Comparison of ENCODE assay signal across 27 cellular contexts in genomic region chr19:53492153-53492552, GRCh38. TPM values are rescaled to one million over a fixed set of nuclear protein-coding genes. Genes with fewer than 3 reads are reported as not detected.
DNase-seq lines count a peak whose midpoint lies in the region; ATAC-seq, FAIRE-seq and TF ChIP-seq lines count a peak whose summit lies in the region.
"Had no signal": no experiment of that assay in that cellular context is flagged by ENCODE, and none has a peak within 500 bp of the region (broad histone marks: within the 10 kb centered on the region; RNA-seq: fewer than 3 reads in every experiment).

No MANE protein-coding gene starts in this region.

- no peaks in the 10 kb centered on the region for H3K4me1 Mint-ChIP-seq in activated T-cell treated with anti-CD3 and anti-CD28 coated beads, Interleukin-2, amount 50 U/mL, for 72 hours (ENCODE audit: low read depth)
- no peaks in the 10 kb centered on the region for H3K4me1 Mint-ChIP-seq in activated T-cell treated with anti-CD3 and anti-CD28 coated beads, Interleukin-2, amount 50 U/mL, for 4 hours (ENCODE audit: low read depth)
- H3K4me1 Mint-ChIP-seq in endothelial cell (ENCODE audit: unreplicated experiment) = peaks cover 11% of the 10 kb centered on the region
- H3K4me1 Mint-ChIP-seq: CD14-positive monocyte, H9 had no signal

- BruUV-seq in Panc1 (replicated peaks; lab: Mats Ljungman, UMichigan) (TSS peak; percentile 33), K562 (replicated peaks; lab: Mats Ljungman, UMichigan) (no TSS peak)

- H3K27ac ChIP-seq in Panc1 (ENCODE audit: low read length) (no peak overlapping the region), K562 (ENCODE audit: extremely low read depth, low read depth, low read length) (no peak overlapping the region)
- H3K27ac ChIP-seq: 22Rv1; BLaER1 treated with 17β-estradiol and CSF1 and Interleukin-3, amounts not matched to agents 10 nM and 100 nM; GM23248 had no signal

- intact Hi-C loops in Panc1 (cut with micrococcal nuclease; ENCODE audit: unreplicated experiment) (no loop called here), K562 (cut with micrococcal nuclease) (no loop called here), lower leg skin (cut with DNase I; ENCODE audit: low total_unique reads) (no loop called here)

- H3K9me3 Mint-ChIP-seq in activated T-cell treated with anti-CD3 and anti-CD28 coated beads, Interleukin-2, amount 50 U/mL, for 72 hours = peaks cover 21 to 37% of the 10 kb centered on the region in 2 donors
- peaks cover 60% of the 10 kb centered on the region for H3K9me3 Mint-ChIP-seq in activated T-cell treated with anti-CD3 and anti-CD28 coated beads, Interleukin-2, amount 50 U/mL, for 4 hours
- peaks cover 9% of the 10 kb centered on the region for H3K9me3 Mint-ChIP-seq in endothelial cell (ENCODE audit: unreplicated experiment)

- no peak overlapping the region for H3K4me3 ChIP-seq in Panc1 (ENCODE audit: low read depth in 2 of 2, low read length in 2 of 2)
- H3K4me3 ChIP-seq in K562 = no peak overlapping the region
- no peak overlapping the region for H3K4me3 ChIP-seq in lower leg skin (ENCODE audit: low read depth, poor library complexity, severe bottlenecking)
- H3K4me3 ChIP-seq: GM23248 had no signal

- no peaks in the 10 kb centered on the region for H3K27me3 ChIP-seq in Panc1 (ENCODE audit: control insufficient read depth, insufficient read depth, low read length)
- H3K27me3 ChIP-seq in K562 (ENCODE audit: control insufficient read depth in 2 of 2, insufficient read depth in 2 of 2, low read length in 2 of 2) = no peaks in the 10 kb centered on the region
- H3K27me3 ChIP-seq: BE2C; BLaER1 treated with 17β-estradiol and CSF1 and Interleukin-3, amounts not matched to agents 10 nM and 100 nM had no signal

- no peak for ATAC-seq in activated T-cell treated with anti-CD3 and anti-CD28 coated beads, Interleukin-2, amount 50 U/mL, for 72 hours (replicated peaks in 1 of 2)
- no peak for ATAC-seq in activated T-cell treated with anti-CD3 and anti-CD28 coated beads, Interleukin-2, amount 50 U/mL, for 4 hours
- ATAC-seq in Panc1 = no peak
- no peak for ATAC-seq in K562
- ATAC-seq: HCT116 had no signal

- no peaks in the 10 kb centered on the region for H3K27me3 Mint-ChIP-seq in activated T-cell treated with anti-CD3 and anti-CD28 coated beads, Interleukin-2, amount 50 U/mL, for 72 hours (ENCODE audit: low read depth)
- H3K27me3 Mint-ChIP-seq in activated T-cell treated with anti-CD3 and anti-CD28 coated beads, Interleukin-2, amount 50 U/mL, for 4 hours (ENCODE audit: low read depth) = no peaks in the 10 kb centered on the region
- H3K27me3 Mint-ChIP-seq in endothelial cell (ENCODE audit: unreplicated experiment) = peaks cover 2% of the 10 kb centered on the region
- H3K27me3 Mint-ChIP-seq: CD4-positive, alpha-beta T cell had no signal

- no peaks in the 10 kb centered on the region for H3K36me3 ChIP-seq in Panc1 (ENCODE audit: control insufficient read depth, insufficient read depth, low read length)
- H3K36me3 ChIP-seq in K562 (ENCODE audit: control insufficient read depth, insufficient read depth, low read length) = peaks cover 36% of the 10 kb centered on the region
- H3K36me3 ChIP-seq: BE2C had no signal

- H3K27ac Mint-ChIP-seq in activated T-cell treated with anti-CD3 and anti-CD28 coated beads, Interleukin-2, amount 50 U/mL, for 72 hours = peak overlapping the region; percentile 52
- H3K27ac Mint-ChIP-seq in endothelial cell (ENCODE audit: unreplicated experiment) = no peak overlapping the region
- H3K27ac Mint-ChIP-seq: CD14-positive monocyte; CD4-positive, alpha-beta T cell; H9; HFFc6 had no signal

- CTCF ChIA-PET in Panc1 (lab: Charles Lee) (no interaction called here), K562 (lab: Yijun Ruan, JAX; ENCODE audit: low intra/inter-chr PET ratio) (no interaction called here), GM10248 (lab: Yijun Ruan, JAX) (no interaction called here)

- H3K36me3 Mint-ChIP-seq in activated T-cell treated with anti-CD3 and anti-CD28 coated beads, Interleukin-2, amount 50 U/mL, for 72 hours (ENCODE audit: insufficient read depth in 2 of 2) = peaks cover 58 to 72% of the 10 kb centered on the region in 2 donors
- peaks cover 59% of the 10 kb centered on the region for H3K36me3 Mint-ChIP-seq in activated T-cell treated with anti-CD3 and anti-CD28 coated beads, Interleukin-2, amount 50 U/mL, for 4 hours (ENCODE audit: insufficient read depth)
- peaks cover 69% of the 10 kb centered on the region for H3K36me3 Mint-ChIP-seq in endothelial cell (ENCODE audit: low read depth, unreplicated experiment)

- H3K4me1 ChIP-seq in Panc1 (ENCODE audit: control insufficient read depth, insufficient read depth, low read length) = no peaks in the 10 kb centered on the region
- no peaks in the 10 kb centered on the region for H3K4me1 ChIP-seq in K562 (replicated peaks in 1 of 2; ENCODE audit: control insufficient read depth in 2 of 2, insufficient read depth in 2 of 2, low read length in 2 of 2)
- H3K4me1 ChIP-seq: BE2C had no signal

- TF ChIP-seq CTCF in Panc1 (IDR thresholded peaks at IDR 0.05) (no peak), K562 (IDR thresholded peaks at IDR 0.05 in 2 of 3, conservative IDR thresholded peaks at IDR 0.05 in 1 of 3; ENCODE audit: insufficient read depth in 2 of 3, low read depth in 1 of 3, low read length in 3 of 3) (no peak), endothelial cell (IDR thresholded peaks at IDR 0.05; ENCODE audit: unreplicated experiment) (no peak), lower leg skin (IDR thresholded peaks at IDR 0.05) (no peak), GM10248 (IDR thresholded peaks at IDR 0.05; ENCODE audit: control extremely low read depth, extremely low read depth, low read depth, missing control alignments) (no peak)

- H3K79me2 ChIP-seq in K562 (ENCODE audit: control insufficient read depth, insufficient read depth, low read length) = no peaks in the 10 kb centered on the region

- H3K9ac ChIP-seq in K562 (ENCODE audit: insufficient read depth in 1 of 2, low read depth in 2 of 2, low read length in 2 of 2) = no peak overlapping the region
- H3K9ac ChIP-seq: BLaER1 treated with 17β-estradiol and CSF1 and Interleukin-3, amounts not matched to agents 10 nM and 100 nM; GM23248 had no signal

- no peak for TF ChIP-seq RAD21 in K562 (CRISPR knock-in tag; conservative IDR thresholded peaks at IDR 0.05 in 1 of 2, IDR thresholded peaks at IDR 0.05 in 1 of 2)

- H3K9me3 ChIP-seq in Panc1 (ENCODE audit: control insufficient read depth, insufficient read depth, low read depth, low read length) (peaks cover 36% of the 10 kb centered on the region; the same call in 1 of the 2 replicates), K562 (replicated peaks; ENCODE audit: control insufficient read depth, insufficient read depth, low read depth, low read length) (peaks cover 26% of the 10 kb centered on the region)
- H3K9me3 ChIP-seq: BE2C had no signal

- H3K9me1 ChIP-seq in K562 (ENCODE audit: control insufficient read depth, insufficient read depth, low read length) = no peaks in the 10 kb centered on the region

- in situ Hi-C loops in Panc1 (cut with HindIII; ENCODE audit: low pct_unique_long_range_greater_than_20kb, low sequenced_read_pairs) = no loop called here
- in situ Hi-C loops in K562 (cut with MboI) = no loop called here

- POLR2A ChIA-PET in Panc1 (lab: Charles Lee) = no interaction called here
- POLR2A ChIA-PET in K562 (lab: Yijun Ruan, JAX) = no interaction called here
- POLR2A ChIA-PET in GM10248 (lab: Yijun Ruan, JAX) = no interaction called here

- H3K4me2 ChIP-seq in K562 (ENCODE audit: insufficient read depth, low read length) = no peak overlapping the region
- H3K4me2 ChIP-seq: BLaER1 treated with 17β-estradiol and CSF1 and Interleukin-3, amounts not matched to agents 10 nM and 100 nM had no signal

- no peak for TF ChIP-seq EP300 in K562 (IDR thresholded peaks at IDR 0.05; ENCODE audit: low read length)

- no peak overlapping the region for H2AFZ ChIP-seq in K562 (ENCODE audit: low read depth, low read length)
- H2AFZ ChIP-seq: GM23248 had no signal

- no peak for DNase-seq in activated T-cell treated with anti-CD3 and anti-CD28 coated beads, Interleukin-2, amount 50 U/mL, for 72 hours
- no peak for DNase-seq in activated T-cell treated with anti-CD3 and anti-CD28 coated beads, Interleukin-2, amount 50 U/mL, for 4 hours
- no peak for DNase-seq in Panc1 (ENCODE audit: low read depth, low spot score)
- no peak for DNase-seq in K562 (ENCODE audit: extremely low read depth in 1 of 4, low spot score in 3 of 4)
- no peak for DNase-seq in endothelial cell (ENCODE audit: low spot score)
- DNase-seq in stimulated activated CD4-positive, alpha-beta T cell treated with anti-CD3 and anti-CD28 coated beads, Interleukin-15, amount 100 ng/mL, for 24 hours = no peak
- DNase-seq in lower leg skin (ENCODE audit: low spot score in 2 of 2) = no peak
- no peak for DNase-seq in GM10248 (ENCODE audit: extremely low spot score)
- DNase-seq: ACHN; AML-193; BE2C; Calu3; CD4-positive, alpha-beta T cell; COR-L47; DMS53; DMS79 treated with DMSO at 0.1 percent for 48 hours; GF-D8; GM23248; H9; HFFc6 had no signal

- no peak overlapping the region for H3K4me3 Mint-ChIP-seq in activated T-cell treated with anti-CD3 and anti-CD28 coated beads, Interleukin-2, amount 50 U/mL, for 72 hours
- no peak overlapping the region for H3K4me3 Mint-ChIP-seq in activated T-cell treated with anti-CD3 and anti-CD28 coated beads, Interleukin-2, amount 50 U/mL, for 4 hours
- peak overlapping the region; percentile 76 for H3K4me3 Mint-ChIP-seq in endothelial cell (ENCODE audit: unreplicated experiment)
- H3K4me3 Mint-ChIP-seq: CD14-positive monocyte; CD4-positive, alpha-beta T cell; H9; HFFc6 had no signal

- H4K20me1 ChIP-seq in K562 (replicated peaks; ENCODE audit: control insufficient read depth, insufficient read depth, low read length) = no peaks in the 10 kb centered on the region
- H4K20me1 ChIP-seq: BLaER1 treated with 17β-estradiol and CSF1 and Interleukin-3, amounts not matched to agents 10 nM and 100 nM had no signal

- FAIRE-seq in K562 (lab: Jason Lieb, UNC) = no peak
- FAIRE-seq: A204.1, GM12892, GM19239 had no signal

- 44% methylated on average over 5 of the region's 5 CpGs for WGBS in K562 (ENCODE audit: insufficient coverage, low coverage, missing lambda C conversion rate)
- 92 to 94% methylated on average over 5 of the region's 5 CpGs for WGBS in lower leg skin, 2 donors

- TF ChIP-seq POLR2A in K562 (conservative IDR thresholded peaks at IDR 0.05) = no peak
- no peak for TF ChIP-seq POLR2A in lower leg skin (IDR thresholded peaks at IDR 0.05)

RNA-seq across cellular contexts. Expression of gene ZNF813, which starts 24.6 kb away (rescaled TPM):
- total RNA-seq in activated T-cell treated with anti-CD3 and anti-CD28 coated beads, Interleukin-2, amount 50 U/mL, for 72 hours = 1 to 10 TPM; 7.9 to 8.2 TPM
- total RNA-seq in activated T-cell treated with anti-CD3 and anti-CD28 coated beads, Interleukin-2, amount 50 U/mL, for 4 hours = 1 to 10 TPM; 3.4 to 5.5 (median 4.6) TPM
- total RNA-seq in Panc1 (2021; ENCODE audit: unreplicated experiment) (9.6 TPM), K562 (2014; rRNA removed) (3.7 and 5.3 TPM in 2 replicates), K562 (2014; rRNA removed; fragmentation: Illumina TruSeq; extraction: Trizol) (8.0 and 10.8 TPM in 2 replicates), K562 (2015; rRNA removed; fragmentation: Illumina TruSeq; extraction: Trizol) (7.0 and 7.6 TPM in 2 replicates), K562 (2021) (4.8 and 5.6 TPM in 2 replicates), endothelial cell (ENCODE audit: unreplicated experiment) (29.9 TPM), lower leg skin (1 to 10 TPM; 1.5 to 5.9 (median 3.4) TPM)
- 2.8 TPM for polyA plus RNA-seq in Panc1 (2012; ENCODE audit: insufficient read length)
- 5.1 and 19.1 TPM in 2 replicates for total RNA-seq in K562 (2011; cell fraction: chromatin; rRNA removed; ENCODE audit: low replicate concordance)
- total RNA-seq in K562 (2011; cell fraction: nucleolus; rRNA removed) = 3.2 and 4.2 TPM in 2 replicates
- 4.9 and 5.8 TPM in 2 replicates for total RNA-seq in K562 (2011; cell fraction: nucleoplasm; rRNA removed)
- polyA plus RNA-seq in K562 (2011; rRNA removed) (3.3 and 5.5 TPM in 2 replicates), K562 (2014; fragmentation: Illumina TruSeq; extraction: Trizol) (4.6 and 5.0 TPM in 2 replicates), K562 (2014; fragmentation: Nextera tagmentation; extraction: Ambion mirVana) (1 to 10 TPM; 1.3 to 2.7 TPM), K562 (2014; rRNA removed) (2.0 and 2.6 TPM in 2 replicates)
- polyA plus RNA-seq in K562 (2011; cell fraction: cytosol; rRNA removed) = 0.97 and 1.7 TPM in 2 replicates
- 1.9 and 2.1 TPM in 2 replicates for polyA plus RNA-seq in K562 (2011; cell fraction: nucleus; rRNA removed)
- polyA plus RNA-seq in K562 (2012) = 2.9 and 3.3 TPM in 2 replicates
- polyA minus RNA-seq in K562 (2011; rRNA and poly(A)+ RNA removed) = 18.0 and 19.1 TPM in 2 replicates
- 5.2 and 7.7 TPM in 2 replicates for polyA minus RNA-seq in K562 (2011; cell fraction: cytosol; rRNA and poly(A)+ RNA removed)
- 3.2 and 6.2 TPM in 2 replicates for polyA minus RNA-seq in K562 (2011; cell fraction: nucleus; rRNA and poly(A)+ RNA removed)
- total RNA-seq: Calu3 had no signal

RNA-seq across cellular contexts. Expression of gene ZNF331, which starts 45.8 kb away (rescaled TPM):
- total RNA-seq in activated T-cell treated with anti-CD3 and anti-CD28 coated beads, Interleukin-2, amount 50 U/mL, for 72 hours = 10 to 100 TPM; 63.7 to 71.4 TPM
- total RNA-seq in activated T-cell treated with anti-CD3 and anti-CD28 coated beads, Interleukin-2, amount 50 U/mL, for 4 hours = 10 to 100 TPM; 15.4 to 17.6 (median 15.7) TPM
- total RNA-seq in Panc1 (2021; ENCODE audit: unreplicated experiment) (25.0 TPM), K562 (2014; rRNA removed) (0.50 and 1.6 TPM in 2 replicates), K562 (2014; rRNA removed; fragmentation: Illumina TruSeq; extraction: Trizol) (0.76 and 0.86 TPM in 2 replicates), K562 (2015; rRNA removed; fragmentation: Illumina TruSeq; extraction: Trizol) (1.5 TPM in 2 replicates), K562 (2021) (1.4 and 1.7 TPM in 2 replicates), endothelial cell (ENCODE audit: unreplicated experiment) (26.6 TPM), lower leg skin (10 to 100 TPM; 17.6 to 28.0 (median 24.0) TPM)
- polyA plus RNA-seq in Panc1 (2012; ENCODE audit: insufficient read length) = 13.6 TPM
- 1.7 and 5.8 TPM in 2 replicates for total RNA-seq in K562 (2011; cell fraction: chromatin; rRNA removed; ENCODE audit: low replicate concordance)
- total RNA-seq in K562 (2011; cell fraction: nucleolus; rRNA removed) = 5.1 and 6.2 TPM in 2 replicates
- 3.1 and 3.3 TPM in 2 replicates for total RNA-seq in K562 (2011; cell fraction: nucleoplasm; rRNA removed)
- polyA plus RNA-seq in K562 (2011; rRNA removed) (0.28 and 0.70 TPM in 2 replicates), K562 (2014; fragmentation: Illumina TruSeq; extraction: Trizol) (1.8 and 2.0 TPM in 2 replicates), K562 (2014; fragmentation: Nextera tagmentation; extraction: Ambion mirVana) (under 1 TPM; 0.23 to 0.69 TPM), K562 (2014; rRNA removed) (2.7 and 4.8 TPM in 2 replicates)
- polyA plus RNA-seq in K562 (2011; cell fraction: cytosol; rRNA removed) = 0.55 and 0.56 TPM in 2 replicates
- polyA plus RNA-seq in K562 (2011; cell fraction: nucleus; rRNA removed) = 1.8 and 4.5 TPM in 2 replicates
- polyA plus RNA-seq in K562 (2012) = 1.5 and 16.3 TPM in 2 replicates
- polyA minus RNA-seq in K562 (2011; rRNA and poly(A)+ RNA removed) = 0.33 and 0.60 TPM in 2 replicates
- polyA minus RNA-seq in K562 (2011; cell fraction: cytosol; rRNA and poly(A)+ RNA removed) = not detected in 2 replicates
- 0.33 and 0.94 TPM in 2 replicates for polyA minus RNA-seq in K562 (2011; cell fraction: nucleus; rRNA and poly(A)+ RNA removed)
